Comparison of ENCODE assay signal across 22 cellular contexts in genomic region chr18:13026583-13027270, GRCh38. TPM values are rescaled to one million over a fixed set of nuclear protein-coding genes. Genes with fewer than 3 reads are reported as not detected.
DNase-seq lines count a peak whose midpoint lies in the region; ATAC-seq and TF ChIP-seq lines count a peak whose summit lies in the region.
"Had no signal": no experiment of that assay in that cellular context is flagged by ENCODE, and none has a peak within 500 bp of the region (broad histone marks: within the 10 kb centered on the region; RNA-seq: fewer than 3 reads in every experiment).

No MANE protein-coding gene starts in this region.

- peaks cover 44% of the 10 kb centered on the region for H3K36me3 Mint-ChIP-seq in type B pancreatic cell
- H3K36me3 Mint-ChIP-seq in activated naive CD8-positive, alpha-beta T cell treated with anti-CD3 and anti-CD28 coated beads, Interleukin-2, amount 50 U/mL, for 24 hours (ENCODE audit: low read depth) = peaks cover 58% of the 10 kb centered on the region

- H3K27me3 ChIP-seq in HAP-1 (ENCODE audit: low read depth) = no peaks in the 10 kb centered on the region
- H3K27me3 ChIP-seq: heart right ventricle, MG63, upper lobe of left lung had no signal

- H3K4me3 ChIP-seq in fibroblast of villous mesenchyme (ENCODE audit: low read depth, low read length) = no peak overlapping the region
- no peak overlapping the region for H3K4me3 ChIP-seq in HAP-1
- H3K4me3 ChIP-seq: heart right ventricle, MG63, upper lobe of left lung had no signal

- H3K4me1 Mint-ChIP-seq in type B pancreatic cell (ENCODE audit: unreplicated experiment) = peaks cover 6% of the 10 kb centered on the region
- H3K4me1 Mint-ChIP-seq in activated naive CD8-positive, alpha-beta T cell treated with anti-CD3 and anti-CD28 coated beads, Interleukin-2, amount 50 U/mL, for 24 hours = peaks cover 3% of the 10 kb centered on the region

- ATAC-seq in Right ventricle myocardium superior (ENCODE audit: poor library complexity) (peak; percentile 18), Right ventricle myocardium inferior (no peak)
- no peak for ATAC-seq in activated naive CD8-positive, alpha-beta T cell treated with anti-CD3 and anti-CD28 coated beads, Interleukin-2, amount 50 U/mL, for 24 hours
- ATAC-seq: stimulated activated naive B cell treated with anti-CD40 and anti-IgM and Interleukin-4, amounts not matched to agents 10 μg/mL and 1 μg/mL and 100 μg/mL, for 72 hours had no signal

- peaks cover 4% of the 10 kb centered on the region for H3K4me1 ChIP-seq in HAP-1
- H3K4me1 ChIP-seq: upper lobe of left lung had no signal

- DNase-seq in Right ventricle myocardium superior = no peak
- DNase-seq in Right ventricle myocardium inferior (ENCODE audit: missing footprints) = no peak
- DNase-seq in amniotic epithelial cell (ENCODE audit: low read depth) = peak; percentile 63
- DNase-seq in fibroblast of villous mesenchyme (ENCODE audit: low read depth) = peak; percentile 26
- no peak for DNase-seq in type B pancreatic cell (ENCODE audit: extremely low spot score, unreplicated experiment)
- DNase-seq in activated naive CD8-positive, alpha-beta T cell treated with anti-CD3 and anti-CD28 coated beads, Interleukin-2, amount 50 U/mL, for 24 hours = no peak
- DNase-seq in HAP-1 (ENCODE audit: low spot score in 2 of 2) = no peak
- no peak for DNase-seq in cortex of kidney (lab: John Stamatoyannopoulos, UW)
- DNase-seq: activated B cell treated with CpG ODN at 0.5 μM for 24 hours; activated CD8-positive, alpha-beta memory T cell treated with anti-CD3 and anti-CD28 coated beads for 24 hours; activated effector memory CD4-positive, alpha-beta T cell treated with Interleukin-2 at 50 U/mL for 16 hours; anterior cingulate cortex; CD4-positive, CD25-positive, alpha-beta regulatory T cell; DMS79 treated with DMSO at 0.1 percent for 48 hours; heart right ventricle; MG63; NCI-H1694; NCI-H446; stimulated activated naive B cell treated with anti-CD40 and anti-IgM and Interleukin-4, amounts not matched to agents 10 μg/mL and 1 μg/mL and 100 μg/mL, for 72 hours; T-helper 1 cell; upper lobe of left lung had no signal

- no peaks in the 10 kb centered on the region for H3K9me3 Mint-ChIP-seq in type B pancreatic cell
- H3K9me3 Mint-ChIP-seq in activated naive CD8-positive, alpha-beta T cell treated with anti-CD3 and anti-CD28 coated beads, Interleukin-2, amount 50 U/mL, for 24 hours = no peaks in the 10 kb centered on the region
- H3K9me3 Mint-ChIP-seq: activated B cell treated with CpG ODN at 0.5 μM for 24 hours; stimulated activated naive B cell treated with anti-CD40 and anti-IgM and Interleukin-4, amounts not matched to agents 10 μg/mL and 1 μg/mL and 100 μg/mL, for 72 hours had no signal

- H3K4me3 Mint-ChIP-seq in type B pancreatic cell = no peak overlapping the region
- H3K4me3 Mint-ChIP-seq in activated naive CD8-positive, alpha-beta T cell treated with anti-CD3 and anti-CD28 coated beads, Interleukin-2, amount 50 U/mL, for 24 hours = no peak overlapping the region
- H3K4me3 Mint-ChIP-seq: activated B cell treated with CpG ODN at 0.5 μM for 24 hours; CD4-positive, CD25-positive, alpha-beta regulatory T cell; neural crest cell; stimulated activated naive B cell treated with anti-CD40 and anti-IgM and Interleukin-4, amounts not matched to agents 10 μg/mL and 1 μg/mL and 100 μg/mL, for 72 hours had no signal

- H3K36me3 ChIP-seq in HAP-1 (replicated peaks) = peaks cover 38% of the 10 kb centered on the region

- peak overlapping the region; percentile 35 for H3K27ac Mint-ChIP-seq in type B pancreatic cell
- no peak overlapping the region for H3K27ac Mint-ChIP-seq in activated naive CD8-positive, alpha-beta T cell treated with anti-CD3 and anti-CD28 coated beads, Interleukin-2, amount 50 U/mL, for 24 hours
- H3K27ac Mint-ChIP-seq: activated B cell treated with CpG ODN at 0.5 μM for 24 hours; stimulated activated naive B cell treated with anti-CD40 and anti-IgM and Interleukin-4, amounts not matched to agents 10 μg/mL and 1 μg/mL and 100 μg/mL, for 72 hours had no signal

- intact Hi-C loops in Right ventricle myocardium superior (cut with DNase I) (no loop called here), Right ventricle myocardium inferior (cut with DNase I) (loop anchor here (5.0 kb wide), 2 partner anchors 46 to 61 kb away; no protein-coding TSS in a partner anchor)

- no peaks in the 10 kb centered on the region for H3K27me3 Mint-ChIP-seq in type B pancreatic cell
- no peaks in the 10 kb centered on the region for H3K27me3 Mint-ChIP-seq in activated naive CD8-positive, alpha-beta T cell treated with anti-CD3 and anti-CD28 coated beads, Interleukin-2, amount 50 U/mL, for 24 hours
- H3K27me3 Mint-ChIP-seq: activated B cell treated with CpG ODN at 0.5 μM for 24 hours; CD4-positive, CD25-positive, alpha-beta regulatory T cell; stimulated activated naive B cell treated with anti-CD40 and anti-IgM and Interleukin-4, amounts not matched to agents 10 μg/mL and 1 μg/mL and 100 μg/mL, for 72 hours had no signal

- no peaks in the 10 kb centered on the region for H3K9me3 ChIP-seq in HAP-1
- H3K9me3 ChIP-seq: MG63, upper lobe of left lung had no signal

- TF ChIP-seq CTCF in fibroblast of villous mesenchyme (IDR thresholded peaks at IDR 0.05; ENCODE audit: insufficient read depth, low read depth, low read length) (no peak), type B pancreatic cell (conservative IDR thresholded peaks at IDR 0.05) (no peak)

- in situ Hi-C loops in HAP-1 (cut with MboI; ENCODE audit: low sequenced_read_pairs) = no loop called here

RNA-seq across cellular contexts. Expression of gene CEP192, which starts 35.6 kb away (rescaled TPM):
- 22.3 TPM for total RNA-seq in Right ventricle myocardium superior
- total RNA-seq in Right ventricle myocardium inferior = 25.6 TPM
- 34.1 and 40.6 TPM in 2 replicates for total RNA-seq in fibroblast of villous mesenchyme
- total RNA-seq in type B pancreatic cell (ENCODE audit: low replicate concordance) = 19.8 and 37.5 TPM in 2 replicates

Comparison
In these comparisons a context has a peak if more than half of its experiments do, and no peak if none do; other contexts are left out.
1. DNase-seq: peak in amniotic epithelial cell (single experiment) and fibroblast of villous mesenchyme (single experiment); none in Right ventricle myocardium superior (single experiment), Right ventricle myocardium inferior (single experiment), type B pancreatic cell (single experiment), activated naive CD8-positive, alpha-beta T cell treated with anti-CD3 and anti-CD28 coated beads, Interleukin-2, amount 50 U/mL, for 24 hours (single experiment), HAP-1 (0 of 2) and cortex of kidney (single experiment).